In genomic region chr17:5044630-5045029, GRCh38 we compare ENCODE assay signal across 29 cellular contexts. TPM values are rescaled to one million over a fixed set of nuclear protein-coding genes. Genes with fewer than 3 reads are reported as not detected.
DNase-seq lines count a peak whose midpoint lies in the region; ATAC-seq, FAIRE-seq and TF ChIP-seq lines count a peak whose summit lies in the region.
"Had no signal": no experiment of that assay in that cellular context is flagged by ENCODE, and none has a peak within 500 bp of the region (broad histone marks: within the 10 kb centered on the region; RNA-seq: fewer than 3 reads in every experiment).

No MANE protein-coding gene starts in this region.

- H2AFZ ChIP-seq in HepG2 (ENCODE audit: low read length), result no peak overlapping the region

- H3K27me3 ChIP-seq in HepG2 (ENCODE audit: control insufficient read depth in 1 of 2, insufficient read depth in 2 of 2, low read length in 2 of 2) (no peaks in the 10 kb centered on the region; a peak in 1 of 5 replicates), right lobe of liver (no peaks in the 10 kb centered on the region), HAP-1 (ENCODE audit: low read depth) (no peaks in the 10 kb centered on the region)
- H3K27me3 ChIP-seq: esophagus muscularis mucosa, foreskin keratinocyte, heart right ventricle had no signal

- H3K9ac ChIP-seq in HepG2 (ENCODE audit: insufficient read depth, low read depth, low read length), result no peak overlapping the region

- TF ChIP-seq CTCF in HepG2 (CRISPR knock-in tag; IDR thresholded peaks at IDR 0.05) (no peak), right lobe of liver (IDR thresholded peaks at IDR 0.05) (no peak), mucosa of descending colon (IDR thresholded peaks at IDR 0.05) (no peak)

- 0% methylated on average over 4 of the region's 5 CpGs for WGBS in HepG2 (ENCODE audit: low lambda C conversion rate)
- 100% methylated on average over 2 of the region's 5 CpGs for WGBS in right lobe of liver (ENCODE audit: insufficient coverage, low coverage, low lambda C conversion rate, missing lambda C conversion rate)

- no peaks in the 10 kb centered on the region for H4K20me1 ChIP-seq in HepG2 (ENCODE audit: insufficient read depth, low read length)

- no peaks in the 10 kb centered on the region for H3K79me2 ChIP-seq in HepG2 (ENCODE audit: insufficient read depth, low read length)

- CTCF ChIA-PET in HepG2 (lab: Yijun Ruan, JAX; ENCODE audit: low intra/inter-chr PET ratio, low total read pairs), result no interaction called here
- CTCF ChIA-PET in activated CD4-positive, alpha-beta memory T cell treated with anti-CD3 and anti-CD28 coated beads for 36 hours (lab: Charles Lee), result interaction anchor here (1.0 to 3.2 kb wide), 2 partner anchors 14 to 17 kb away, joined by 4 to 11 read pairs; no protein-coding TSS in a partner anchor

- TF ChIP-seq EP300 in HepG2 (IDR thresholded peaks at IDR 0.05; ENCODE audit: low read depth in 2 of 2, low read length in 2 of 2), result no peak
- no peak for TF ChIP-seq EP300 in HepG2 (CRISPR knock-in tag; IDR thresholded peaks at IDR 0.05; ENCODE audit: borderline replicate concordance)

- FAIRE-seq in HepG2 (lab: Jason Lieb, UNC), result no peak
- FAIRE-seq: colon had no signal

- no peak overlapping the region for H3K4me2 ChIP-seq in HepG2 (ENCODE audit: low read depth, low read length)

- no peak for DNase-seq in HepG2 (ENCODE audit: low spot score)
- DNase-seq in right lobe of liver, result no peak
- DNase-seq in activated CD4-positive, alpha-beta memory T cell treated with anti-CD3 and anti-CD28 coated beads for 36 hours, result no peak
- DNase-seq in mucosa of descending colon, result peak in 1 of 3 donors; percentile 57
- DNase-seq in HAP-1 (ENCODE audit: low spot score in 2 of 2), result no peak
- DNase-seq in effector CD8-positive, alpha-beta T cell (lab: John Stamatoyannopoulos, UW), result no peak
- no peak for DNase-seq in OCI-M2 (lab: John Stamatoyannopoulos, UW; ENCODE audit: unreplicated experiment)
- DNase-seq: activated CD4-positive, alpha-beta T cell treated with anti-CD3 and anti-CD28 coated beads for 1 hour; activated CD8-positive, alpha-beta memory T cell treated with anti-CD3 and anti-CD28 coated beads for 24 hours; activated naive CD4-positive, alpha-beta T cell treated with Interleukin-2 at 50 U/mL for 16 hours; activated T-cell treated with anti-CD3 and anti-CD28 coated beads, Interleukin-2, amount 50 U/mL, for 24 hours; amniotic stem cell; Caco-2; foreskin keratinocyte; HCEC 1CT; heart right ventricle; MM.1S; NCI-H2029; NCI-H69; RPMI8226; stimulated activated naive CD8-positive, alpha-beta T cell treated with anti-CD3 and anti-CD28 coated beads, Interleukin-15, Interleukin-2, amounts not matched to agents 100 U/mL and 50 U/mL, for 24 hours; T-helper 2 cell had no signal

- H3K4me3 ChIP-seq in HepG2 (replicated peaks in 1 of 3; ENCODE audit: insufficient read depth in 1 of 3, low read depth in 2 of 3, low read length in 3 of 3) (no peak overlapping the region), right lobe of liver (no peak overlapping the region), mucosa of descending colon (no peak overlapping the region), HAP-1 (no peak overlapping the region)
- H3K4me3 ChIP-seq: esophagus muscularis mucosa, heart right ventricle, thoracic aorta had no signal

- ATAC-seq in HepG2 (peak; percentile 48; the same call in 2 of the 3 replicates), right lobe of liver (no peak), mucosa of descending colon (peak; percentile 36)
- ATAC-seq: foreskin keratinocyte; heart right ventricle; stimulated activated naive CD8-positive, alpha-beta T cell treated with anti-CD3 and anti-CD28 coated beads, Interleukin-15, Interleukin-2, amounts not matched to agents 100 U/mL and 50 U/mL, for 24 hours had no signal

- H3K4me1 Mint-ChIP-seq in activated CD4-positive, alpha-beta memory T cell treated with anti-CD3 and anti-CD28 coated beads for 36 hours (ENCODE audit: low read depth), result peaks cover 61% of the 10 kb centered on the region

- POLR2A ChIA-PET in HepG2 (lab: Yijun Ruan, JAX), result no interaction called here
- POLR2A ChIA-PET in activated CD4-positive, alpha-beta memory T cell treated with anti-CD3 and anti-CD28 coated beads for 36 hours (lab: Charles Lee), result interaction anchor here (1.2 kb wide), 1 partner anchor 10 kb away, joined by 4 read pairs; the partner anchor contains the start of gene SLC52A1

- in situ Hi-C loops in HepG2 (cut with HindIII; ENCODE audit: extremely low pct_ligation_motif_present, low pct_unique_long_range_greater_than_20kb), result no loop called here
- in situ Hi-C loops in HAP-1 (cut with MboI; ENCODE audit: low sequenced_read_pairs), result no loop called here

- H3K27me3 Mint-ChIP-seq in activated CD4-positive, alpha-beta memory T cell treated with anti-CD3 and anti-CD28 coated beads for 36 hours, result no peaks in the 10 kb centered on the region
- H3K27me3 Mint-ChIP-seq: activated T-cell treated with anti-CD3 and anti-CD28 coated beads, Interleukin-2, amount 50 U/mL, for 24 hours; memory B cell had no signal

- no TSS peak for BruUV-seq in HepG2 (replicated peaks; lab: Mats Ljungman, UMichigan)

- TF ChIP-seq RAD21 in HepG2 (CRISPR knock-in tag; IDR thresholded peaks at IDR 0.05), result no peak

- H3K9me3 Mint-ChIP-seq in activated CD4-positive, alpha-beta memory T cell treated with anti-CD3 and anti-CD28 coated beads for 36 hours, result no peaks in the 10 kb centered on the region
- H3K9me3 Mint-ChIP-seq: activated T-cell treated with anti-CD3 and anti-CD28 coated beads, Interleukin-2, amount 50 U/mL, for 24 hours; memory B cell had no signal

- intact Hi-C loops in HepG2 (cut with micrococcal nuclease; ENCODE audit: unreplicated experiment), result no loop called here
- intact Hi-C loops in right lobe of liver (cut with DNase I), result no loop called here
- intact Hi-C loops in activated CD4-positive, alpha-beta memory T cell treated with anti-CD3 and anti-CD28 coated beads for 36 hours (cut with micrococcal nuclease), result no loop called here
- intact Hi-C loops in mucosa of descending colon (cut with DNase I, micrococcal nuclease), result no loop called here

- TF ChIP-seq POLR2A in HepG2 (IDR thresholded peaks at IDR 0.05; ENCODE audit: insufficient read depth in 1 of 2, low read depth in 2 of 2, low read length in 2 of 2), result no peak
- no peak for TF ChIP-seq POLR2A in right lobe of liver (IDR thresholded peaks at IDR 0.05)

- H3K4me3 Mint-ChIP-seq in activated CD4-positive, alpha-beta memory T cell treated with anti-CD3 and anti-CD28 coated beads for 36 hours, result no peak overlapping the region
- H3K4me3 Mint-ChIP-seq: activated T-cell treated with anti-CD3 and anti-CD28 coated beads, Interleukin-2, amount 50 U/mL, for 24 hours; memory B cell had no signal

- no peaks in the 10 kb centered on the region for H3K9me3 ChIP-seq in HepG2 (ENCODE audit: low read length)
- H3K9me3 ChIP-seq in right lobe of liver, result no peaks in the 10 kb centered on the region
- no peaks in the 10 kb centered on the region for H3K9me3 ChIP-seq in mucosa of descending colon
- H3K9me3 ChIP-seq in HAP-1, result no peaks in the 10 kb centered on the region; the same call in 1 of the 2 replicates
- H3K9me3 ChIP-seq: Caco-2, esophagus muscularis mucosa, heart right ventricle, thoracic aorta had no signal

- H3K4me1 ChIP-seq in HepG2 (ENCODE audit: insufficient read depth, low read length) (peaks cover 27% of the 10 kb centered on the region), right lobe of liver (no peaks in the 10 kb centered on the region), mucosa of descending colon (ENCODE audit: low read depth) (peaks cover 36% of the 10 kb centered on the region), HAP-1 (no peaks in the 10 kb centered on the region)
- H3K4me1 ChIP-seq: Caco-2, foreskin keratinocyte had no signal

- H3K27ac ChIP-seq in HepG2 (ENCODE audit: extremely low read length, insufficient read depth, low read length) (no peak overlapping the region), right lobe of liver (no peak overlapping the region)
- H3K27ac ChIP-seq: esophagus muscularis mucosa, foreskin keratinocyte, heart right ventricle, thoracic aorta had no signal

- H3K36me3 Mint-ChIP-seq in activated CD4-positive, alpha-beta memory T cell treated with anti-CD3 and anti-CD28 coated beads for 36 hours, result peaks cover 2% of the 10 kb centered on the region
- H3K36me3 Mint-ChIP-seq: memory B cell had no signal

- H3K36me3 ChIP-seq in HepG2 (replicated peaks in 1 of 2; ENCODE audit: control insufficient read depth in 1 of 2, insufficient read depth in 2 of 2, low read length in 2 of 2) (no peaks in the 10 kb centered on the region), right lobe of liver (no peaks in the 10 kb centered on the region), mucosa of descending colon (ENCODE audit: low read depth) (no peaks in the 10 kb centered on the region), HAP-1 (replicated peaks) (no peaks in the 10 kb centered on the region)
- H3K36me3 ChIP-seq: esophagus muscularis mucosa, heart right ventricle, thoracic aorta had no signal

- peak overlapping the region; percentile 70 for H3K27ac Mint-ChIP-seq in activated CD4-positive, alpha-beta memory T cell treated with anti-CD3 and anti-CD28 coated beads for 36 hours
- H3K27ac Mint-ChIP-seq: memory B cell had no signal

RNA-seq across cellular contexts. Expression of gene SLC52A1, which starts 9.4 kb away (rescaled TPM):
- 0.13 TPM in 1 of 2 replicates, not detected in the other for total RNA-seq in HepG2 (2016; rRNA removed; fragmentation: Illumina TruSeq; extraction: Trizol)
- total RNA-seq in HepG2 (2016; cell fraction: cytosol; rRNA removed; fragmentation: Illumina TruSeq; extraction: Trizol; ENCODE audit: low read depth), result not detected in 2 replicates
- 0.11 TPM in 1 of 2 replicates, not detected in the other for total RNA-seq in HepG2 (2016; cell fraction: insoluble cytoplasmic fraction; rRNA removed; fragmentation: Illumina TruSeq; extraction: Trizol)
- total RNA-seq in HepG2 (2016; cell fraction: membrane; rRNA removed; fragmentation: Illumina TruSeq; extraction: Trizol), result not detected in 2 replicates
- 0.16 TPM in 1 of 2 replicates, not detected in the other for total RNA-seq in HepG2 (2016; cell fraction: nucleus; rRNA removed; fragmentation: Illumina TruSeq; extraction: Trizol)
- polyA plus RNA-seq in HepG2 (2011; rRNA removed), result 0.03 TPM in 1 of 2 replicates, not detected in the other
- 0.03 TPM in 1 of 2 replicates, not detected in the other for polyA plus RNA-seq in HepG2 (2011; cell fraction: cytosol; rRNA removed)
- 0.10 and 0.11 TPM in 2 replicates for polyA plus RNA-seq in HepG2 (2011; cell fraction: nucleus; rRNA removed)
- polyA plus RNA-seq in HepG2 (2012), result not detected in 2 replicates
- not detected in 2 replicates for polyA plus RNA-seq in HepG2 (2016; cell fraction: cytosol; fragmentation: Illumina TruSeq; extraction: Trizol; ENCODE audit: low read depth)
- not detected in 2 replicates for polyA plus RNA-seq in HepG2 (2016; cell fraction: insoluble cytoplasmic fraction; fragmentation: Illumina TruSeq; extraction: Trizol; ENCODE audit: low read depth)
- polyA plus RNA-seq in HepG2 (2016; cell fraction: membrane; fragmentation: Illumina TruSeq; extraction: Trizol; ENCODE audit: low read depth), result not detected in 2 replicates
- not detected in 2 replicates for polyA plus RNA-seq in HepG2 (2016; cell fraction: nucleus; fragmentation: Illumina TruSeq; extraction: Trizol; ENCODE audit: insufficient read depth, low read depth)
- polyA minus RNA-seq in HepG2 (2011; rRNA and poly(A)+ RNA removed; ENCODE audit: low replicate concordance), result not detected in 2 replicates
- polyA minus RNA-seq in HepG2 (2011; cell fraction: cytosol; rRNA and poly(A)+ RNA removed), result not detected in 2 replicates
- polyA minus RNA-seq in HepG2 (2011; cell fraction: nucleus; rRNA and poly(A)+ RNA removed), result not detected in 2 replicates
- total RNA-seq in right lobe of liver, result under 1 TPM in 2 of 6 experiments, not detected in 4; 0.13 to 0.20 TPM
- total RNA-seq in activated CD4-positive, alpha-beta memory T cell treated with anti-CD3 and anti-CD28 coated beads for 36 hours, result under 1 TPM; 0.31 to 0.36 TPM
- 1 to 10 TPM; 3.0 to 5.3 (median 3.6) TPM for total RNA-seq in mucosa of descending colon
- total RNA-seq: Caco-2, esophagus muscularis mucosa, HT-29, myocyte, SK-MEL-5, thoracic aorta had no signal
- polyA plus RNA-seq: heart right ventricle had no signal

RNA-seq across cellular contexts. Expression of gene ZFP3, which starts 33.6 kb away (rescaled TPM):
- total RNA-seq in HepG2 (2016; rRNA removed; fragmentation: Illumina TruSeq; extraction: Trizol) (not detected in 2 replicates), right lobe of liver (1 to 10 TPM in 1 of 6 experiments, under 1 TPM in 5; 0.51 to 1.6 (median 0.87) TPM), mucosa of descending colon (10 to 100 TPM in 2 of 3 donors, 1 to 10 TPM in 1; 8.0 to 11.2 (median 10.8) TPM)
- not detected in 2 replicates for total RNA-seq in HepG2 (2016; cell fraction: cytosol; rRNA removed; fragmentation: Illumina TruSeq; extraction: Trizol; ENCODE audit: low read depth)
- not detected in 2 replicates for total RNA-seq in HepG2 (2016; cell fraction: insoluble cytoplasmic fraction; rRNA removed; fragmentation: Illumina TruSeq; extraction: Trizol)
- total RNA-seq in HepG2 (2016; cell fraction: membrane; rRNA removed; fragmentation: Illumina TruSeq; extraction: Trizol), result not detected in 2 replicates
- total RNA-seq in HepG2 (2016; cell fraction: nucleus; rRNA removed; fragmentation: Illumina TruSeq; extraction: Trizol), result not detected in 2 replicates
- polyA plus RNA-seq in HepG2 (2011; rRNA removed), result not detected in 2 replicates
- polyA plus RNA-seq in HepG2 (2011; cell fraction: cytosol; rRNA removed), result not detected in 2 replicates
- polyA plus RNA-seq in HepG2 (2011; cell fraction: nucleus; rRNA removed), result not detected in 2 replicates
- not detected in 2 replicates for polyA plus RNA-seq in HepG2 (2012)
- polyA plus RNA-seq in HepG2 (2016; cell fraction: cytosol; fragmentation: Illumina TruSeq; extraction: Trizol; ENCODE audit: low read depth), result not detected in 2 replicates
- polyA plus RNA-seq in HepG2 (2016; cell fraction: insoluble cytoplasmic fraction; fragmentation: Illumina TruSeq; extraction: Trizol; ENCODE audit: low read depth), result not detected in 2 replicates
- not detected in 2 replicates for polyA plus RNA-seq in HepG2 (2016; cell fraction: membrane; fragmentation: Illumina TruSeq; extraction: Trizol; ENCODE audit: low read depth)
- not detected in 2 replicates for polyA plus RNA-seq in HepG2 (2016; cell fraction: nucleus; fragmentation: Illumina TruSeq; extraction: Trizol; ENCODE audit: insufficient read depth, low read depth)
- polyA minus RNA-seq in HepG2 (2011; rRNA and poly(A)+ RNA removed; ENCODE audit: low replicate concordance), result not detected in 2 replicates
- polyA minus RNA-seq in HepG2 (2011; cell fraction: cytosol; rRNA and poly(A)+ RNA removed), result not detected in 2 replicates
- polyA minus RNA-seq in HepG2 (2011; cell fraction: nucleus; rRNA and poly(A)+ RNA removed), result not detected in 2 replicates
- 1 to 10 TPM; 1.8 to 1.9 TPM for total RNA-seq in activated CD4-positive, alpha-beta memory T cell treated with anti-CD3 and anti-CD28 coated beads for 36 hours
- total RNA-seq: SK-MEL-5 had no signal

RNA-seq across cellular contexts. Expression of gene KIF1C, which starts 46.9 kb away (rescaled TPM):
- total RNA-seq in HepG2 (2016; rRNA removed; fragmentation: Illumina TruSeq; extraction: Trizol) (79.0 and 104 TPM in 2 replicates), right lobe of liver (100 to 1,000 TPM in 3 of 6 experiments, 10 to 100 TPM in 3; 59.8 to 112 (median 99.3) TPM), mucosa of descending colon (100 to 1,000 TPM; 219 to 286 (median 273) TPM)
- 19.8 and 24.9 TPM in 2 replicates for total RNA-seq in HepG2 (2016; cell fraction: cytosol; rRNA removed; fragmentation: Illumina TruSeq; extraction: Trizol; ENCODE audit: low read depth)
- total RNA-seq in HepG2 (2016; cell fraction: insoluble cytoplasmic fraction; rRNA removed; fragmentation: Illumina TruSeq; extraction: Trizol), result 62.8 and 109 TPM in 2 replicates
- total RNA-seq in HepG2 (2016; cell fraction: membrane; rRNA removed; fragmentation: Illumina TruSeq; extraction: Trizol), result 101 and 114 TPM in 2 replicates
- 47.9 and 62.6 TPM in 2 replicates for total RNA-seq in HepG2 (2016; cell fraction: nucleus; rRNA removed; fragmentation: Illumina TruSeq; extraction: Trizol)
- 70.0 and 77.7 TPM in 2 replicates for polyA plus RNA-seq in HepG2 (2011; rRNA removed)
- 41.2 and 41.3 TPM in 2 replicates for polyA plus RNA-seq in HepG2 (2011; cell fraction: cytosol; rRNA removed)
- 56.4 and 66.4 TPM in 2 replicates for polyA plus RNA-seq in HepG2 (2011; cell fraction: nucleus; rRNA removed)
- polyA plus RNA-seq in HepG2 (2012), result 64.6 and 76.7 TPM in 2 replicates
- polyA plus RNA-seq in HepG2 (2016; cell fraction: cytosol; fragmentation: Illumina TruSeq; extraction: Trizol; ENCODE audit: low read depth), result 35.2 and 41.4 TPM in 2 replicates
- 92.0 and 117 TPM in 2 replicates for polyA plus RNA-seq in HepG2 (2016; cell fraction: insoluble cytoplasmic fraction; fragmentation: Illumina TruSeq; extraction: Trizol; ENCODE audit: low read depth)
- 104 and 124 TPM in 2 replicates for polyA plus RNA-seq in HepG2 (2016; cell fraction: membrane; fragmentation: Illumina TruSeq; extraction: Trizol; ENCODE audit: low read depth)
- 138 and 143 TPM in 2 replicates for polyA plus RNA-seq in HepG2 (2016; cell fraction: nucleus; fragmentation: Illumina TruSeq; extraction: Trizol; ENCODE audit: insufficient read depth, low read depth)
- 103 and 104 TPM in 2 replicates for polyA minus RNA-seq in HepG2 (2011; rRNA and poly(A)+ RNA removed; ENCODE audit: low replicate concordance)
- 33.7 and 51.0 TPM in 2 replicates for polyA minus RNA-seq in HepG2 (2011; cell fraction: cytosol; rRNA and poly(A)+ RNA removed)
- polyA minus RNA-seq in HepG2 (2011; cell fraction: nucleus; rRNA and poly(A)+ RNA removed), result 23.3 and 28.5 TPM in 2 replicates
- total RNA-seq in activated CD4-positive, alpha-beta memory T cell treated with anti-CD3 and anti-CD28 coated beads for 36 hours, result 10 to 100 TPM; 43.9 to 48.8 TPM

RNA-seq across cellular contexts. Expression of gene INCA1, which starts 47.3 kb away (rescaled TPM):
- total RNA-seq in HepG2 (2016; rRNA removed; fragmentation: Illumina TruSeq; extraction: Trizol) (0.35 and 0.93 TPM in 2 replicates), right lobe of liver (1 to 10 TPM in 2 of 6 experiments, under 1 TPM in 3, not detected in 1; 0.83 to 1.3 (median 0.97) TPM), mucosa of descending colon (1 to 10 TPM; 1.8 to 4.5 (median 3.5) TPM)
- 0.62 TPM in 1 of 2 replicates, not detected in the other for total RNA-seq in HepG2 (2016; cell fraction: cytosol; rRNA removed; fragmentation: Illumina TruSeq; extraction: Trizol; ENCODE audit: low read depth)
- 0.71 and 0.87 TPM in 2 replicates for total RNA-seq in HepG2 (2016; cell fraction: insoluble cytoplasmic fraction; rRNA removed; fragmentation: Illumina TruSeq; extraction: Trizol)
- 0.72 and 0.96 TPM in 2 replicates for total RNA-seq in HepG2 (2016; cell fraction: membrane; rRNA removed; fragmentation: Illumina TruSeq; extraction: Trizol)
- 0.50 and 0.81 TPM in 2 replicates for total RNA-seq in HepG2 (2016; cell fraction: nucleus; rRNA removed; fragmentation: Illumina TruSeq; extraction: Trizol)
- polyA plus RNA-seq in HepG2 (2011; rRNA removed), result 2.6 and 3.3 TPM in 2 replicates
- polyA plus RNA-seq in HepG2 (2011; cell fraction: cytosol; rRNA removed), result 0.74 and 0.88 TPM in 2 replicates
- polyA plus RNA-seq in HepG2 (2011; cell fraction: nucleus; rRNA removed), result 18.2 and 26.0 TPM in 2 replicates
- polyA plus RNA-seq in HepG2 (2012), result 2.6 and 2.8 TPM in 2 replicates
- polyA plus RNA-seq in HepG2 (2016; cell fraction: cytosol; fragmentation: Illumina TruSeq; extraction: Trizol; ENCODE audit: low read depth), result 0.38 and 0.86 TPM in 2 replicates
- 0.45 and 0.92 TPM in 2 replicates for polyA plus RNA-seq in HepG2 (2016; cell fraction: insoluble cytoplasmic fraction; fragmentation: Illumina TruSeq; extraction: Trizol; ENCODE audit: low read depth)
- 0.81 and 1.4 TPM in 2 replicates for polyA plus RNA-seq in HepG2 (2016; cell fraction: membrane; fragmentation: Illumina TruSeq; extraction: Trizol; ENCODE audit: low read depth)
- 3.6 and 4.5 TPM in 2 replicates for polyA plus RNA-seq in HepG2 (2016; cell fraction: nucleus; fragmentation: Illumina TruSeq; extraction: Trizol; ENCODE audit: insufficient read depth, low read depth)
- polyA minus RNA-seq in HepG2 (2011; rRNA and poly(A)+ RNA removed; ENCODE audit: low replicate concordance), result 0.61 and 0.68 TPM in 2 replicates
- polyA minus RNA-seq in HepG2 (2011; cell fraction: cytosol; rRNA and poly(A)+ RNA removed), result 0.88 TPM in 1 of 2 replicates, not detected in the other
- 0.50 and 0.77 TPM in 2 replicates for polyA minus RNA-seq in HepG2 (2011; cell fraction: nucleus; rRNA and poly(A)+ RNA removed)
- under 1 TPM in 1 of 2 experiments, not detected in 1; 0.40 TPM for total RNA-seq in activated CD4-positive, alpha-beta memory T cell treated with anti-CD3 and anti-CD28 coated beads for 36 hours

RNA-seq across cellular contexts. Expression of gene CAMTA2, which starts 57.2 kb away (rescaled TPM):
- 4.0 and 4.1 TPM in 2 replicates for total RNA-seq in HepG2 (2016; rRNA removed; fragmentation: Illumina TruSeq; extraction: Trizol)
- total RNA-seq in HepG2 (2016; cell fraction: cytosol; rRNA removed; fragmentation: Illumina TruSeq; extraction: Trizol; ENCODE audit: low read depth), result 3.3 and 4.0 TPM in 2 replicates
- 2.2 and 3.5 TPM in 2 replicates for total RNA-seq in HepG2 (2016; cell fraction: insoluble cytoplasmic fraction; rRNA removed; fragmentation: Illumina TruSeq; extraction: Trizol)
- 5.1 and 5.5 TPM in 2 replicates for total RNA-seq in HepG2 (2016; cell fraction: membrane; rRNA removed; fragmentation: Illumina TruSeq; extraction: Trizol)
- 4.3 TPM in 2 replicates for total RNA-seq in HepG2 (2016; cell fraction: nucleus; rRNA removed; fragmentation: Illumina TruSeq; extraction: Trizol)
- 7.1 and 8.9 TPM in 2 replicates for polyA plus RNA-seq in HepG2 (2011; rRNA removed)
- 2.3 and 3.4 TPM in 2 replicates for polyA plus RNA-seq in HepG2 (2011; cell fraction: cytosol; rRNA removed)
- polyA plus RNA-seq in HepG2 (2011; cell fraction: nucleus; rRNA removed), result 43.3 and 56.3 TPM in 2 replicates
- 14.9 and 15.5 TPM in 2 replicates for polyA plus RNA-seq in HepG2 (2012)
- 6.5 and 6.8 TPM in 2 replicates for polyA plus RNA-seq in HepG2 (2016; cell fraction: cytosol; fragmentation: Illumina TruSeq; extraction: Trizol; ENCODE audit: low read depth)
- polyA plus RNA-seq in HepG2 (2016; cell fraction: insoluble cytoplasmic fraction; fragmentation: Illumina TruSeq; extraction: Trizol; ENCODE audit: low read depth), result 8.3 and 11.9 TPM in 2 replicates
- 12.2 and 12.5 TPM in 2 replicates for polyA plus RNA-seq in HepG2 (2016; cell fraction: membrane; fragmentation: Illumina TruSeq; extraction: Trizol; ENCODE audit: low read depth)
- 40.0 and 44.3 TPM in 2 replicates for polyA plus RNA-seq in HepG2 (2016; cell fraction: nucleus; fragmentation: Illumina TruSeq; extraction: Trizol; ENCODE audit: insufficient read depth, low read depth)
- 13.3 and 14.6 TPM in 2 replicates for polyA minus RNA-seq in HepG2 (2011; rRNA and poly(A)+ RNA removed; ENCODE audit: low replicate concordance)
- polyA minus RNA-seq in HepG2 (2011; cell fraction: cytosol; rRNA and poly(A)+ RNA removed), result 5.4 and 6.2 TPM in 2 replicates
- polyA minus RNA-seq in HepG2 (2011; cell fraction: nucleus; rRNA and poly(A)+ RNA removed), result 6.8 and 10.8 TPM in 2 replicates
- 10 to 100 TPM; 15.3 to 21.1 (median 17.7) TPM for total RNA-seq in right lobe of liver
- total RNA-seq in activated CD4-positive, alpha-beta memory T cell treated with anti-CD3 and anti-CD28 coated beads for 36 hours, result 100 to 1,000 TPM; 101 to 109 TPM
- 10 to 100 TPM; 56.6 to 71.7 (median 57.1) TPM for total RNA-seq in mucosa of descending colon

Comparison
In these comparisons a context has a peak if more than half of its experiments do, and no peak if none do; other contexts are left out.
1. ATAC-seq: peak in HepG2 (single experiment) and mucosa of descending colon (single experiment); none in right lobe of liver (0 of 4).